10 cellular contexts compared by ENCODE assay signal in the genomic region with DNA sequence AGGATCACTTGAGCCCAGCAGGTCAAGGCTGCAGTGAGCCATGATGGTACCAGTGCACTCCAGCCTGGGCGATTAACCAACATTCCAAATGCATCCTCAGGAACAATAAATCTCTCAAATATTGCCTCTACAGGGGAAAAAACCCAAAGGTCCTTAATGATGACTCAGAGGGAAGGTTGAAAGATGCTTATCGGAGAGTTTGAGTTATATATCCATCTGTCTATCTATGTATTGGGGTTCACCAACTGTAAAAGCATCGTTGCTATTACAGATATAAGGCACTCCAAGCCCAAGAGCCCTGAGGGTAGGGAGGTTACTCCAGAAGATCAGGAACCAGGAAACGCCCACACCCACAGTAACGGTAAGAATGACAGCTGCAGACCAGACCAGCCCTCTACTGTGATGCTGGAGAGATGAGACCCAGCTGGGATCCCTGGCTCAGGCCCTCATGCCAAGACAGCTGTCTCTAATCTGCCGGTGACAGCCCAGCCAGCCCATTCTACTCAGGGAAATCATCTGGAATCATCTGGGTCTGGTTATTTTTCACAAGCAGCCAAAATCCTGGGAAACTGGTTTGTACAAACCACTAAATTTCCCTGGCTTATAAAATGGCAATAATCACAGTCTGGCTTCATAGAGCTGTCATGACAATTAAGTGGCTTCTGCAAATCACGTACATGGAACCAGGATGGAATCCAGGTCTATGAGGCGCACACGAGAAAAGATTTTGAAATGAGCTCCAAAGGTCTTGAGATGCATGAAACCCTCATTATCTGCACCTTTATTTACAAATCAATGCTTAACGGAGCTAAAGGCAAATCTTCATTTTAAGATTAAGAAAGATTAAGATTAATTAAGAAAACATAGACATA. TPM values are rescaled to one million over a fixed set of nuclear protein-coding genes. Genes with fewer than 3 reads are reported as not detected.
DNase-seq lines count a peak whose midpoint lies in the region; ATAC-seq, FAIRE-seq and TF ChIP-seq lines count a peak whose summit lies in the region.
"Had no signal": no experiment of that assay in that cellular context is flagged by ENCODE, and none has a peak within 500 bp of the region (broad histone marks: within the 10 kb centered on the region; RNA-seq: fewer than 3 reads in every experiment).

No MANE protein-coding gene starts in this region.

- ATAC-seq in activated CD8-positive, alpha-beta T cell treated with anti-CD3 and anti-CD28 coated beads for 36 hours = peak; percentile 45
- ATAC-seq in HG03521 (IDR thresholded peaks at IDR 0.05; ENCODE audit: unreplicated experiment) = no peak

- peaks cover 7% of the 10 kb centered on the region for H3K4me1 ChIP-seq in ACC112 (ENCODE audit: control insufficient read depth, insufficient read depth, low read length, unreplicated experiment)
- peaks cover 13% of the 10 kb centered on the region for H3K4me1 ChIP-seq in left ventricle myocardium inferior

- POLR2A ChIA-PET in activated CD8-positive, alpha-beta T cell treated with anti-CD3 and anti-CD28 coated beads for 36 hours (lab: Charles Lee) = interaction anchor here (0.5 to 1.7 kb wide), 3 partner anchors 25 to 81 kb away, joined by 3 to 5 read pairs (median 3); no protein-coding TSS in a partner anchor

- FAIRE-seq in H54 (lab: Jason Lieb, UNC) = no peak

- peaks cover 36% of the 10 kb centered on the region for H3K4me1 Mint-ChIP-seq in activated CD8-positive, alpha-beta T cell treated with anti-CD3 and anti-CD28 coated beads for 36 hours (ENCODE audit: low read depth)

- H3K9me3 ChIP-seq in left ventricle myocardium inferior (replicated peaks) = no peaks in the 10 kb centered on the region

- no peak for TF ChIP-seq CTCF in activated CD8-positive, alpha-beta T cell treated with anti-CD3 and anti-CD28 coated beads for 36 hours (IDR thresholded peaks at IDR 0.05)
- TF ChIP-seq CTCF in left ventricle myocardium inferior (IDR thresholded peaks at IDR 0.05; ENCODE audit: borderline replicate concordance) = no peak

- DNase-seq in H54 (ENCODE audit: insufficient read length, low spot score) (peak; percentile 30), left ventricle myocardium inferior (peak; percentile 79), 8988T (no peak), iPS-NIHi7 (ENCODE audit: extremely low spot score) (no peak)
- DNase-seq in activated CD8-positive, alpha-beta T cell treated with anti-CD3 and anti-CD28 coated beads for 36 hours = peak; percentile 31
- no peak for DNase-seq in central memory CD4-positive, alpha-beta T cell
- DNase-seq: KG1 had no signal

- no peak overlapping the region for H2AFZ ChIP-seq in ACC112 (ENCODE audit: low read length, unreplicated experiment)

- no peaks in the 10 kb centered on the region for H3K27me3 Mint-ChIP-seq in activated CD8-positive, alpha-beta T cell treated with anti-CD3 and anti-CD28 coated beads for 36 hours

- H3K9me3 Mint-ChIP-seq in activated CD8-positive, alpha-beta T cell treated with anti-CD3 and anti-CD28 coated beads for 36 hours = no peaks in the 10 kb centered on the region

- no peak overlapping the region for H3K4me3 Mint-ChIP-seq in activated CD8-positive, alpha-beta T cell treated with anti-CD3 and anti-CD28 coated beads for 36 hours

- intact Hi-C loops in activated CD8-positive, alpha-beta T cell treated with anti-CD3 and anti-CD28 coated beads for 36 hours (cut with micrococcal nuclease) = no loop called here
- intact Hi-C loops in left ventricle myocardium inferior (cut with micrococcal nuclease) = no loop called here

- H3K4me3 ChIP-seq in ACC112 (ENCODE audit: low read depth, low read length) = peak overlapping the region; percentile 32; the same call in 1 of the 2 replicates
- peak overlapping the region; percentile 2 for H3K4me3 ChIP-seq in left ventricle myocardium inferior

- no peaks in the 10 kb centered on the region for H3K79me2 ChIP-seq in ACC112 (ENCODE audit: control insufficient read depth, insufficient read depth, low read length, unreplicated experiment)

- H3K27me3 ChIP-seq in ACC112 (ENCODE audit: insufficient read depth, low read length) (no peaks in the 10 kb centered on the region), left ventricle myocardium inferior (ENCODE audit: low read depth) (peaks cover 8% of the 10 kb centered on the region)

- H3K36me3 Mint-ChIP-seq in activated CD8-positive, alpha-beta T cell treated with anti-CD3 and anti-CD28 coated beads for 36 hours (ENCODE audit: low read depth) = no peaks in the 10 kb centered on the region

- no peak for TF ChIP-seq POLR2A in H54 (IDR thresholded peaks at IDR 0.05; ENCODE audit: low read depth, low read length)

- peak overlapping the region; percentile 50; the same call in 1 of the 2 replicates for H3K27ac ChIP-seq in ACC112 (ENCODE audit: low read depth, low read length)
- peak overlapping the region; percentile 77 for H3K27ac ChIP-seq in left ventricle myocardium inferior (replicated peaks)

- peak overlapping the region; percentile 66 for H3K27ac Mint-ChIP-seq in activated CD8-positive, alpha-beta T cell treated with anti-CD3 and anti-CD28 coated beads for 36 hours

- CTCF ChIA-PET in activated CD8-positive, alpha-beta T cell treated with anti-CD3 and anti-CD28 coated beads for 36 hours (lab: Charles Lee) = interaction anchor here (1.0 to 11.8 kb wide), 7 partner anchors 9 to 156 kb away, joined by 3 to 328 read pairs (median 6); no protein-coding TSS in a partner anchor

- H3K36me3 ChIP-seq in ACC112 (ENCODE audit: insufficient read depth, low read length) = no peaks in the 10 kb centered on the region
- no peaks in the 10 kb centered on the region for H3K36me3 ChIP-seq in left ventricle myocardium inferior

RNA-seq across cellular contexts. Expression of gene TEX101, which starts 23.8 kb away (rescaled TPM):
- total RNA-seq in activated CD8-positive, alpha-beta T cell treated with anti-CD3 and anti-CD28 coated beads for 36 hours = not detected
- not detected for total RNA-seq in left ventricle myocardium inferior
- total RNA-seq: liver had no signal

RNA-seq across cellular contexts. Expression of gene LYPD3, which starts 26.9 kb away (rescaled TPM):
- 1 to 10 TPM; 4.4 to 4.9 TPM for total RNA-seq in activated CD8-positive, alpha-beta T cell treated with anti-CD3 and anti-CD28 coated beads for 36 hours
- total RNA-seq in left ventricle myocardium inferior = 0.38 TPM

Comparison
In these comparisons a context has a peak if more than half of its experiments do, and no peak if none do; other contexts are left out.
1. DNase-seq: peak in H54 (single experiment), activated CD8-positive, alpha-beta T cell treated with anti-CD3 and anti-CD28 coated beads for 36 hours (single experiment) and left ventricle myocardium inferior (single experiment); none in 8988T (single experiment), iPS-NIHi7 (single experiment) and central memory CD4-positive, alpha-beta T cell (single experiment).